Comparison of ENCODE assay signal across 24 cellular contexts in the genomic region with DNA sequence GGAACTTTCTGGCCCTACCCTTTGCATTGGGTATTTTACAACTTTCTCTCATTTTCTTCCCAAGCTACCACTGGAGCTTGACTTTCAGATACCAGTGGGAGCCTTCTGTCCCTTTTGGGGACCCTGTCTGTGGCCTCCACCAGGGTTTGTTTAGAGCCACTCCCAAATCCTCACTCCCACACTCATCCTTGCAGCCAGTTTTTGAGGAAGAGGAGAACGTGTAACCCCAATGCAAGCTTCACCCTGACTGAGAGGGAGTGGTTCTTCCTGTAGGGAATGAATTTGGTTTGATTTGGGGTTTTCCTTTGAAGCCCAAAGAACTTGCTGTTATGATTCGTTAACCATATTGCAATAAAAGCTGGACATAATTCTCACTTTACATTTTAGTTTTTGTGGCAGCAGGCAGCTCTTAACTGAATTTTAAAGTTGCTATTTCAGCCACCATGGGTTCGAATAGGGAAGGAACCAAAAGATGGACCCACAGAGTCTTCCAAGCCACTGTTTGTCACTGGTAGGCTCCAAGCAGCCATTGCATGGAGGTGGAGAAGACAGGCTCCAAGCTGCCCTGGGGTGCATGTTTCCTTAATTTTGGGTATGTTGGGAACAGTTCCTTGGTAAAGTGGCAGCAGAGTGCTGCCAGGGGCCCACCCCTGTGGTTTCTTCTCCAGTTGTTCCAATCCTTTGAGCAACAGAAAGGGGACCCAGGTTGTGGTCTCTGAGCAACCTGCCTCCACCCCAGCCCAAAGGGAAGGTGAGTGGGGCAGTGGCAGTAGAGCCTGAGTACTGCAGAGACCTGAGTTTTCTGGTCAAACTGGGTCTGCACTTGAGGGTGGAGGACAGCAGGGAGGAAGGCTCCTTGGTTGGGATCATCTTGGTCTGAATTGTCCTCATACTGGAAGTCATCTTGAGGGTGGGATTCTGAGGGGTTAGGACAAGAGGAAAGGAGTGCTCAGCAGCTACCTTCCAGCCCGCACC. TPM values are rescaled to one million over a fixed set of nuclear protein-coding genes. Genes with fewer than 3 reads are reported as not detected.
"Had no signal": no experiment of that assay in that cellular context is flagged by ENCODE, and none has a peak within 500 bp of the region (broad histone marks: within the 10 kb centered on the region; RNA-seq: fewer than 3 reads in every experiment).

No MANE protein-coding gene starts in this region.

- H3K36me3 ChIP-seq: brain microvascular endothelial cell, cardiac muscle cell had no signal

- H3K9me3 Mint-ChIP-seq: activated CD4-positive, alpha-beta memory T cell treated with anti-CD3 and anti-CD28 coated beads for 36 hours; activated naive CD4-positive, alpha-beta T cell treated with anti-CD3 and anti-CD28 coated beads, Interleukin-2, amount 50 U/mL, for 72 hours; activated T-cell treated with anti-CD3 and anti-CD28 coated beads, Interleukin-2, amount 50 U/mL, for 4 hours had no signal

- ATAC-seq: activated naive CD4-positive, alpha-beta T cell treated with anti-CD3 and anti-CD28 coated beads, Interleukin-2, amount 50 U/mL, for 72 hours; activated T-cell treated with anti-CD3 and anti-CD28 coated beads, Interleukin-2, amount 50 U/mL, for 4 hours; K562; PC-3 had no signal

- H3K4me3 ChIP-seq: cardiac muscle cell, K562 had no signal

- H3K27ac Mint-ChIP-seq: activated CD4-positive, alpha-beta memory T cell treated with anti-CD3 and anti-CD28 coated beads for 36 hours; activated CD4-positive, alpha-beta T cell treated with anti-CD3 and anti-CD28 coated beads, Interleukin-2, amount 10 ng/mL, durations not matched to agents 7 days and 5 days; activated naive CD4-positive, alpha-beta T cell treated with anti-CD3 and anti-CD28 coated beads, Interleukin-2, amount 50 U/mL, for 72 hours had no signal

- H3K4me3 Mint-ChIP-seq: activated CD4-positive, alpha-beta memory T cell treated with anti-CD3 and anti-CD28 coated beads for 36 hours; activated CD4-positive, alpha-beta T cell treated with anti-CD3 and anti-CD28 coated beads, Interleukin-2, amount 10 ng/mL, durations not matched to agents 7 days and 5 days; activated T-cell treated with anti-CD3 and anti-CD28 coated beads, Interleukin-2, amount 50 U/mL, for 4 hours had no signal

- DNase-seq: activated CD4-positive, alpha-beta memory T cell treated with anti-CD3 and anti-CD28 coated beads for 36 hours; activated CD4-positive, alpha-beta T cell treated with anti-CD3 and anti-CD28 coated beads, Interleukin-2, amount 10 ng/mL, durations not matched to agents 7 days and 5 days; activated CD4-positive, CD25-positive, alpha-beta regulatory T cell; activated CD8-positive, alpha-beta memory T cell treated with anti-CD3 and anti-CD28 coated beads for 24 hours; activated effector memory CD4-positive, alpha-beta T cell treated with anti-CD3 and anti-CD28 coated beads, Interleukin-2, amount 50 U/mL, for 16 hours; activated naive CD4-positive, alpha-beta T cell treated with Interleukin-2 at 50 U/mL for 16 hours; activated T-cell treated with anti-CD3 and anti-CD28 coated beads, Interleukin-2, amount 50 U/mL, for 4 hours; brain microvascular endothelial cell; Karpas-422; MM.1S; NCI-H1105; NCI-H1436; NCI-H187; NCI-H2081; NCI-H510A treated with DMSO at 0.1 percent for 48 hours; PC-3; SHP77 treated with DMSO at 0.1 percent for 48 hours; T-helper 1 cell had no signal

- H3K27ac ChIP-seq: brain microvascular endothelial cell, cardiac muscle cell, VCaP had no signal

RNA-seq across cellular contexts. Expression of a gene that starts 5.1 kb away (rescaled TPM):
- total RNA-seq: activated CD4-positive, alpha-beta memory T cell treated with anti-CD3 and anti-CD28 coated beads for 36 hours; activated CD4-positive, alpha-beta T cell treated with anti-CD3 and anti-CD28 coated beads, Interleukin-2, amount 10 ng/mL, durations not matched to agents 7 days and 5 days; activated naive CD4-positive, alpha-beta T cell treated with anti-CD3 and anti-CD28 coated beads, Interleukin-2, amount 50 U/mL, for 72 hours; activated T-cell treated with anti-CD3 and anti-CD28 coated beads, Interleukin-2, amount 50 U/mL, for 4 hours; cardiac muscle cell; K562; SK-MEL-5; T-helper 2 cell treated with Interferon-gamma antibody and Interleukin-4, amounts not matched to agents 100 ng/mL and 5 ng/mL, for 36 hours had no signal
- polyA plus RNA-seq: cardiac muscle cell, K562 had no signal

RNA-seq across cellular contexts. Expression of a gene that starts 47.8 kb away (rescaled TPM):
- total RNA-seq: activated CD4-positive, alpha-beta memory T cell treated with anti-CD3 and anti-CD28 coated beads for 36 hours; activated CD4-positive, alpha-beta T cell treated with anti-CD3 and anti-CD28 coated beads, Interleukin-2, amount 10 ng/mL, durations not matched to agents 7 days and 5 days; activated naive CD4-positive, alpha-beta T cell treated with anti-CD3 and anti-CD28 coated beads, Interleukin-2, amount 50 U/mL, for 72 hours; activated T-cell treated with anti-CD3 and anti-CD28 coated beads, Interleukin-2, amount 50 U/mL, for 4 hours; cardiac muscle cell; K562; T-helper 2 cell treated with Interferon-gamma antibody and Interleukin-4, amounts not matched to agents 100 ng/mL and 5 ng/mL, for 36 hours had no signal
- polyA plus RNA-seq: cardiac muscle cell, K562 had no signal
